1 cellular context compared by ENCODE assay signal in the genomic region with DNA sequence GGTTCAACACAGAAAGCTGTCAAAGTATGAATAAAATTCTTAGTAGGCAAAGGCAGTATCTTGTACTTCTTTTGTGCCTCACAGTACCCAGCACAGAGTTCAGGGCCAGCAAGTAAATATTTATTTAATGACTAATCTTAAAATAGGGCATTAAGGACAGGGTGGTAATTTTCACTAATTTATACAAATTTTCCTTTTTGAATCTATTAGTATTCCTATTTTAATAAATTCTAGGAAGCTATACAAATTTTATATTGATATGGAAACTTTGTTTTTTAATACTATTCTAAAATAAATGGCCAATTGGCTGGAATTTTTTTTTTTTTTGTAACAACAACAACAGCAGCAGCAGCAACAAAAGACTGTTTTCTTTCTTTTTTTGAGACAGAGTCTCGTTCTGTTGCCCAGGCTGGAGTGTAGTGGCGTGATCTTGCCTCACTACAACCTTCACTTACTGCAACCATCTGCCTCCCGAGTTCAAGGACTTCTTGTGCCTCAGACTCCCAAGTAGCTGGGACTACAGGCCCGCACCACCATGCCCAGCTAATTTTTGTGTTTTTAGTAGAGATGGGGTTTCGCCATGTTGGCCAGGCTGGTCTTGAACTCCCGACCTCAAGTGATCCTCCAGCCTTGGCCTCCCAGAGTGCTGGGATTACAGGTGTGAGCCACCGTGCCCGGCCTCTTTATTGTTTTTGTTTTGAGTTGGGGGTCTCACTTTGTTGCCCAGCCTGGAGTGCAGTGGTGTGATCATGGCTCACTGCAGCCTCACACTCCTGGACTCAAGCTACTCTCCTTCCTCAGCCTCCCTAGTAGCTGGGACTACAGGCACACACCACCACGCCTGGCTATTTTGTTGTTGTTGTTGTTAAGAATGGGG.
TF ChIP-seq lines count a peak whose summit lies in the region.

No MANE protein-coding gene starts in this region.

TF ChIP-seq in HepG2, 621 proteins besides CTCF, POLR2A, EP300 and RAD21 (continued from another document and continues in another):
- TF ChIP-seq, protein P1, sequence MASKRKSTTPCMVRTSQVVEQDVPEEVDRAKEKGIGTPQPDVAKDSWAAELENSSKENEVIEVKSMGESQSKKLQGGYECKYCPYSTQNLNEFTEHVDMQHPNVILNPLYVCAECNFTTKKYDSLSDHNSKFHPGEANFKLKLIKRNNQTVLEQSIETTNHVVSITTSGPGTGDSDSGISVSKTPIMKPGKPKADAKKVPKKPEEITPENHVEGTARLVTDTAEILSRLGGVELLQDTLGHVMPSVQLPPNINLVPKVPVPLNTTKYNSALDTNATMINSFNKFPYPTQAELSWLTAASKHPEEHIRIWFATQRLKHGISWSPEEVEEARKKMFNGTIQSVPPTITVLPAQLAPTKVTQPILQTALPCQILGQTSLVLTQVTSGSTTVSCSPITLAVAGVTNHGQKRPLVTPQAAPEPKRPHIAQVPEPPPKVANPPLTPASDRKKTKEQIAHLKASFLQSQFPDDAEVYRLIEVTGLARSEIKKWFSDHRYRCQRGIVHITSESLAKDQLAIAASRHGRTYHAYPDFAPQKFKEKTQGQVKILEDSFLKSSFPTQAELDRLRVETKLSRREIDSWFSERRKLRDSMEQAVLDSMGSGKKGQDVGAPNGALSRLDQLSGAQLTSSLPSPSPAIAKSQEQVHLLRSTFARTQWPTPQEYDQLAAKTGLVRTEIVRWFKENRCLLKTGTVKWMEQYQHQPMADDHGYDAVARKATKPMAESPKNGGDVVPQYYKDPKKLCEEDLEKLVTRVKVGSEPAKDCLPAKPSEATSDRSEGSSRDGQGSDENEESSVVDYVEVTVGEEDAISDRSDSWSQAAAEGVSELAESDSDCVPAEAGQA (IDR thresholded peaks at IDR 0.05; ENCODE audit: low read depth), result no peak
- TF ChIP-seq, protein P1 (CRISPR knock-in tag; IDR thresholded peaks at IDR 0.05; ENCODE audit: borderline replicate concordance), result peak; percentile 3; the same call in 1 of the 2 replicates
- TF ChIP-seq, protein P2, sequence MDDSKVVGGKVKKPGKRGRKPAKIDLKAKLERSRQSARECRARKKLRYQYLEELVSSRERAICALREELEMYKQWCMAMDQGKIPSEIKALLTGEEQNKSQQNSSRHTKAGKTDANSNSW (CRISPR knock-in tag; IDR thresholded peaks at IDR 0.05; ENCODE audit: borderline replicate concordance), result no peak
- TF ChIP-seq TBX2 (CRISPR knock-in tag; IDR thresholded peaks at IDR 0.05; ENCODE audit: borderline replicate concordance) (peak; percentile 31; the same call in 1 of the 2 replicates), SMARCE1 (IDR thresholded peaks at IDR 0.05; ENCODE audit: borderline replicate concordance) (peak; percentile 59; the same call in 1 of the 2 replicates), NCOA2 (CRISPR knock-in tag; IDR thresholded peaks at IDR 0.05) (peak; percentile 75), SMC3 (IDR thresholded peaks at IDR 0.05; ENCODE audit: low read length) (no peak), MXI1 (IDR thresholded peaks at IDR 0.05; ENCODE audit: borderline replicate concordance, low read depth, low read length) (no peak), ZNF709 (CRISPR knock-in tag; IDR thresholded peaks at IDR 0.05) (no peak), EED (CRISPR knock-in tag; IDR thresholded peaks at IDR 0.05) (peak; percentile 42; the same call in 1 of the 2 replicates), FOXA3 (CRISPR knock-in tag; IDR thresholded peaks at IDR 0.05) (peak; percentile 94), ZNF790 (CRISPR knock-in tag; IDR thresholded peaks at IDR 0.05; ENCODE audit: borderline replicate concordance) (no peak), ZNF713 (CRISPR knock-in tag; IDR thresholded peaks at IDR 0.05) (0 out of 2 replicates have a peak, but pooled peaks have one; percentile 95), HNRNPUL1 (IDR thresholded peaks at IDR 0.05; ENCODE audit: low read depth, low read length) (no peak), ZNF7 (CRISPR knock-in tag; IDR thresholded peaks at IDR 0.05) (no peak), RBM39 (IDR thresholded peaks at IDR 0.05; ENCODE audit: low read depth, low read length, poor library complexity, severe bottlenecking) (no peak), WIZ (CRISPR knock-in tag; IDR thresholded peaks at IDR 0.05) (no peak), ZNF724P (CRISPR knock-in tag; IDR thresholded peaks at IDR 0.05; ENCODE audit: borderline replicate concordance) (0 out of 2 replicates have a peak, but pooled peaks have one; percentile 42), HOXA5 (CRISPR knock-in tag; IDR thresholded peaks at IDR 0.05) (no peak), SAP130 (CRISPR knock-in tag; IDR thresholded peaks at IDR 0.05; ENCODE audit: low read depth) (peak; percentile 54; the same call in 1 of the 2 replicates), MAFK (conservative IDR thresholded peaks at IDR 0.05 in 1 of 2, IDR thresholded peaks at IDR 0.05 in 1 of 2; ENCODE audit: low read length in 2 of 2) (0 out of 4 replicates have a peak, but pooled peaks of 1 of the 2 experiments have one; percentile 8)
- TF ChIP-seq, protein P3, sequence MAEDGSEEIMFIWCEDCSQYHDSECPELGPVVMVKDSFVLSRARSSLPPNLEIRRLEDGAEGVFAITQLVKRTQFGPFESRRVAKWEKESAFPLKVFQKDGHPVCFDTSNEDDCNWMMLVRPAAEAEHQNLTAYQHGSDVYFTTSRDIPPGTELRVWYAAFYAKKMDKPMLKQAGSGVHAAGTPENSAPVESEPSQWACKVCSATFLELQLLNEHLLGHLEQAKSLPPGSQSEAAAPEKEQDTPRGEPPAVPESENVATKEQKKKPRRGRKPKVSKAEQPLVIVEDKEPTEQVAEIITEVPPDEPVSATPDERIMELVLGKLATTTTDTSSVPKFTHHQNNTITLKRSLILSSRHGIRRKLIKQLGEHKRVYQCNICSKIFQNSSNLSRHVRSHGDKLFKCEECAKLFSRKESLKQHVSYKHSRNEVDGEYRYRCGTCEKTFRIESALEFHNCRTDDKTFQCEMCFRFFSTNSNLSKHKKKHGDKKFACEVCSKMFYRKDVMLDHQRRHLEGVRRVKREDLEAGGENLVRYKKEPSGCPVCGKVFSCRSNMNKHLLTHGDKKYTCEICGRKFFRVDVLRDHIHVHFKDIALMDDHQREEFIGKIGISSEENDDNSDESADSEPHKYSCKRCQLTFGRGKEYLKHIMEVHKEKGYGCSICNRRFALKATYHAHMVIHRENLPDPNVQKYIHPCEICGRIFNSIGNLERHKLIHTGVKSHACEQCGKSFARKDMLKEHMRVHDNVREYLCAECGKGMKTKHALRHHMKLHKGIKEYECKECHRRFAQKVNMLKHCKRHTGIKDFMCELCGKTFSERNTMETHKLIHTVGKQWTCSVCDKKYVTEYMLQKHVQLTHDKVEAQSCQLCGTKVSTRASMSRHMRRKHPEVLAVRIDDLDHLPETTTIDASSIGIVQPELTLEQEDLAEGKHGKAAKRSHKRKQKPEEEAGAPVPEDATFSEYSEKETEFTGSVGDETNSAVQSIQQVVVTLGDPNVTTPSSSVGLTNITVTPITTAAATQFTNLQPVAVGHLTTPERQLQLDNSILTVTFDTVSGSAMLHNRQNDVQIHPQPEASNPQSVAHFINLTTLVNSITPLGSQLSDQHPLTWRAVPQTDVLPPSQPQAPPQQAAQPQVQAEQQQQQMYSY (CRISPR knock-in tag; IDR thresholded peaks at IDR 0.05), result no peak
- TF ChIP-seq, protein P4, sequence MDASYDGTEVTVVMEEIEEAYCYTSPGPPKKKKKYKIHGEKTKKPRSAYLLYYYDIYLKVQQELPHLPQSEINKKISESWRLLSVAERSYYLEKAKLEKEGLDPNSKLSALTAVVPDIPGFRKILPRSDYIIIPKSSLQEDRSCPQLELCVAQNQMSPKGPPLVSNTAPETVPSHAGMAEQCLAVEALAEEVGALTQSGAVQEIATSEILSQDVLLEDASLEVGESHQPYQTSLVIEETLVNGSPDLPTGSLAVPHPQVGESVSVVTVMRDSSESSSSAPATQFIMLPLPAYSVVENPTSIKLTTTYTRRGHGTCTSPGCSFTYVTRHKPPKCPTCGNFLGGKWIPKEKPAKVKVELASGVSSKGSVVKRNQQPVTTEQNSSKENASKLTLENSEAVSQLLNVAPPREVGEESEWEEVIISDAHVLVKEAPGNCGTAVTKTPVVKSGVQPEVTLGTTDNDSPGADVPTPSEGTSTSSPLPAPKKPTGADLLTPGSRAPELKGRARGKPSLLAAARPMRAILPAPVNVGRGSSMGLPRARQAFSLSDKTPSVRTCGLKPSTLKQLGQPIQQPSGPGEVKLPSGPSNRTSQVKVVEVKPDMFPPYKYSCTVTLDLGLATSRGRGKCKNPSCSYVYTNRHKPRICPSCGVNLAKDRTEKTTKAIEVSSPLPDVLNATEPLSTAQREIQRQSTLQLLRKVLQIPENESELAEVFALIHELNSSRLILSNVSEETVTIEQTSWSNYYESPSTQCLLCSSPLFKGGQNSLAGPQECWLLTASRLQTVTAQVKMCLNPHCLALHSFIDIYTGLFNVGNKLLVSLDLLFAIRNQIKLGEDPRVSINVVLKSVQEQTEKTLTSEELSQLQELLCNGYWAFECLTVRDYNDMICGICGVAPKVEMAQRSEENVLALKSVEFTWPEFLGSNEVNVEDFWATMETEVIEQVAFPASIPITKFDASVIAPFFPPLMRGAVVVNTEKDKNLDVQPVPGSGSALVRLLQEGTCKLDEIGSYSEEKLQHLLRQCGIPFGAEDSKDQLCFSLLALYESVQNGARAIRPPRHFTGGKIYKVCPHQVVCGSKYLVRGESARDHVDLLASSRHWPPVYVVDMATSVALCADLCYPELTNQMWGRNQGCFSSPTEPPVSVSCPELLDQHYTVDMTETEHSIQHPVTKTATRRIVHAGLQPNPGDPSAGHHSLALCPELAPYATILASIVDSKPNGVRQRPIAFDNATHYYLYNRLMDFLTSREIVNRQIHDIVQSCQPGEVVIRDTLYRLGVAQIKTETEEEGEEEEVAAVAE (CRISPR knock-in tag; IDR thresholded peaks at IDR 0.05; ENCODE audit: borderline replicate concordance), result 0 out of 2 replicates have a peak, but pooled peaks have one; percentile 28
- TF ChIP-seq, protein P5, sequence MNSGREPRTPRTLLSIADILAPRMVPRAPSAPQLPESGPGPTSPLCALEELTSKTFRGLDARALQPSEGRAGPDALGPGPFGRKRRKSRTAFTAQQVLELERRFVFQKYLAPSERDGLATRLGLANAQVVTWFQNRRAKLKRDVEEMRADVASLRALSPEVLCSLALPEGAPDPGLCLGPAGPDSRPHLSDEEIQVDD (CRISPR knock-in tag; IDR thresholded peaks at IDR 0.05; ENCODE audit: borderline replicate concordance), result no peak
- TF ChIP-seq, protein P6, sequence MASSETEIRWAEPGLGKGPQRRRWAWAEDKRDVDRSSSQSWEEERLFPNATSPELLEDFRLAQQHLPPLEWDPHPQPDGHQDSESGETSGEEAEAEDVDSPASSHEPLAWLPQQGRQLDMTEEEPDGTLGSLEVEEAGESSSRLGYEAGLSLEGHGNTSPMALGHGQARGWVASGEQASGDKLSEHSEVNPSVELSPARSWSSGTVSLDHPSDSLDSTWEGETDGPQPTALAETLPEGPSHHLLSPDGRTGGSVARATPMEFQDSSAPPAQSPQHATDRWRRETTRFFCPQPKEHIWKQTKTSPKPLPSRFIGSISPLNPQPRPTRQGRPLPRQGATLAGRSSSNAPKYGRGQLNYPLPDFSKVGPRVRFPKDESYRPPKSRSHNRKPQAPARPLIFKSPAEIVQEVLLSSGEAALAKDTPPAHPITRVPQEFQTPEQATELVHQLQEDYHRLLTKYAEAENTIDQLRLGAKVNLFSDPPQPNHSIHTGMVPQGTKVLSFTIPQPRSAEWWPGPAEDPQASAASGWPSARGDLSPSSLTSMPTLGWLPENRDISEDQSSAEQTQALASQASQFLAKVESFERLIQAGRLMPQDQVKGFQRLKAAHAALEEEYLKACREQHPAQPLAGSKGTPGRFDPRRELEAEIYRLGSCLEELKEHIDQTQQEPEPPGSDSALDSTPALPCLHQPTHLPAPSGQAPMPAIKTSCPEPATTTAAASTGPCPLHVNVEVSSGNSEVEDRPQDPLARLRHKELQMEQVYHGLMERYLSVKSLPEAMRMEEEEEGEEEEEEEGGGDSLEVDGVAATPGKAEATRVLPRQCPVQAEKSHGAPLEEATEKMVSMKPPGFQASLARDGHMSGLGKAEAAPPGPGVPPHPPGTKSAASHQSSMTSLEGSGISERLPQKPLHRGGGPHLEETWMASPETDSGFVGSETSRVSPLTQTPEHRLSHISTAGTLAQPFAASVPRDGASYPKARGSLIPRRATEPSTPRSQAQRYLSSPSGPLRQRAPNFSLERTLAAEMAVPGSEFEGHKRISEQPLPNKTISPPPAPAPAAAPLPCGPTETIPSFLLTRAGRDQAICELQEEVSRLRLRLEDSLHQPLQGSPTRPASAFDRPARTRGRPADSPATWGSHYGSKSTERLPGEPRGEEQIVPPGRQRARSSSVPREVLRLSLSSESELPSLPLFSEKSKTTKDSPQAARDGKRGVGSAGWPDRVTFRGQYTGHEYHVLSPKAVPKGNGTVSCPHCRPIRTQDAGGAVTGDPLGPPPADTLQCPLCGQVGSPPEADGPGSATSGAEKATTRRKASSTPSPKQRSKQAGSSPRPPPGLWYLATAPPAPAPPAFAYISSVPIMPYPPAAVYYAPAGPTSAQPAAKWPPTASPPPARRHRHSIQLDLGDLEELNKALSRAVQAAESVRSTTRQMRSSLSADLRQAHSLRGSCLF (CRISPR knock-in tag; IDR thresholded peaks at IDR 0.05; ENCODE audit: borderline replicate concordance), result no peak
- TF ChIP-seq, protein P7, sequence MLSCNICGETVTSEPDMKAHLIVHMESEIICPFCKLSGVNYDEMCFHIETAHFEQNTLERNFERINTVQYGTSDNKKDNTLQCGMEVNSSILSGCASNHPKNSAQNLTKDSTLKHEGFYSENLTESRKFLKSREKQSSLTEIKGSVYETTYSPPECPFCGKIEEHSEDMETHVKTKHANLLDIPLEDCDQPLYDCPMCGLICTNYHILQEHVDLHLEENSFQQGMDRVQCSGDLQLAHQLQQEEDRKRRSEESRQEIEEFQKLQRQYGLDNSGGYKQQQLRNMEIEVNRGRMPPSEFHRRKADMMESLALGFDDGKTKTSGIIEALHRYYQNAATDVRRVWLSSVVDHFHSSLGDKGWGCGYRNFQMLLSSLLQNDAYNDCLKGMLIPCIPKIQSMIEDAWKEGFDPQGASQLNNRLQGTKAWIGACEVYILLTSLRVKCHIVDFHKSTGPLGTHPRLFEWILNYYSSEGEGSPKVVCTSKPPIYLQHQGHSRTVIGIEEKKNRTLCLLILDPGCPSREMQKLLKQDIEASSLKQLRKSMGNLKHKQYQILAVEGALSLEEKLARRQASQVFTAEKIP (CRISPR knock-in tag; IDR thresholded peaks at IDR 0.05; ENCODE audit: borderline replicate concordance), result no peak
